Comparison of ENCODE assay signal across 10 cellular contexts in the genomic region with DNA sequence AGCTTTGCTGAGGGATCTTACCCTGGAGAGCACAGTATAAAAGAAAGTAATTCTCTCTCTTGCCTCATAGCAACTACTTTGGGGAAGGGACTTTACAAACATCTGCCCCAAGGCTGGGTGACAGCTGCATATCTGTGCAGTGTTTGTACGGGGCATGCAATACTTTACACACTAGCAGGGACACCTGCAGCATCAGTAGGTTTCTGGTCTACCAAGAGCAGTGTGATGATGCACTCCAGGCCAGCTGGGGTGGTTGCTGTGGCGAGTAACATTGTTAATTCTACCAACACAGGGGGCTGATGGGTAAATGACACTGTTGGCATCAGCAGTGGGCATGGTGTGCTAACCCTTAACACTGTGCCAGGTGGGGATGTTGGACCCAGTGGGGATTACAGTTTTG. TPM values are rescaled to one million over a fixed set of nuclear protein-coding genes. Genes with fewer than 3 reads are reported as not detected.
DNase-seq lines count a peak whose midpoint lies in the region; ATAC-seq and TF ChIP-seq lines count a peak whose summit lies in the region.
"Had no signal": no experiment of that assay in that cellular context is flagged by ENCODE, and none has a peak within 500 bp of the region (broad histone marks: within the 10 kb centered on the region; RNA-seq: fewer than 3 reads in every experiment).

No MANE protein-coding gene starts in this region.

- no peaks in the 10 kb centered on the region for H3K27me3 ChIP-seq in KMS-11 (ENCODE audit: insufficient read depth, low read depth)
- H3K27me3 ChIP-seq: neural progenitor cell had no signal

- no peaks in the 10 kb centered on the region for H3K36me3 ChIP-seq in KMS-11 (ENCODE audit: insufficient read depth)
- H3K36me3 ChIP-seq: neural progenitor cell had no signal

- H3K4me3 Mint-ChIP-seq in stimulated activated memory B cell treated with anti-CD40 and anti-IgM and Interleukin-4, amounts not matched to agents 10 μg/mL and 1 μg/mL and 100 μg/mL, for 72 hours: no peak overlapping the region
- no peak overlapping the region for H3K4me3 Mint-ChIP-seq in immature natural killer cell
- H3K4me3 Mint-ChIP-seq: neural progenitor cell had no signal

- H3K9me3 Mint-ChIP-seq in stimulated activated memory B cell treated with anti-CD40 and anti-IgM and Interleukin-4, amounts not matched to agents 10 μg/mL and 1 μg/mL and 100 μg/mL, for 72 hours: no peaks in the 10 kb centered on the region
- no peaks in the 10 kb centered on the region for H3K9me3 Mint-ChIP-seq in immature natural killer cell
- H3K9me3 Mint-ChIP-seq: neural progenitor cell had no signal

- H3K4me3 ChIP-seq in KMS-11 (IDR thresholded peaks at IDR 0.05; ENCODE audit: insufficient read depth, low read depth, low read length): no peak overlapping the region
- H3K4me3 ChIP-seq: neural progenitor cell had no signal

- TF ChIP-seq CTCF in KMS-11 (conservative IDR thresholded peaks at IDR 0.05; ENCODE audit: low read depth, low read length): no peak

- peaks cover 6% of the 10 kb centered on the region for H3K27me3 Mint-ChIP-seq in stimulated activated memory B cell treated with anti-CD40 and anti-IgM and Interleukin-4, amounts not matched to agents 10 μg/mL and 1 μg/mL and 100 μg/mL, for 72 hours
- peaks cover 4 to 7% (median 6%) of the 10 kb centered on the region in 3 donors for H3K27me3 Mint-ChIP-seq in immature natural killer cell (ENCODE audit: low read depth in 3 of 3)

- peak; percentile 58 to 66 for DNase-seq in activated T-cell treated with anti-CD3 and anti-CD28 coated beads, Interleukin-2, amount 50 U/mL, for 48 hours
- DNase-seq in activated T-cell treated with anti-CD3 and anti-CD28 coated beads for 4 hours: no peak
- DNase-seq in NCI-H345 (lab: John Stamatoyannopoulos, UW): no peak
- no peak for DNase-seq in immature natural killer cell
- DNase-seq in amygdala (lab: John Stamatoyannopoulos, UW): no peak
- DNase-seq: NCI-H446 had no signal

- H3K4me2 ChIP-seq in KMS-11: peak overlapping the region; percentile 71
- H3K4me2 ChIP-seq: neural progenitor cell had no signal

- peak overlapping the region; percentile 77 for H3K9ac ChIP-seq in KMS-11
- H3K9ac ChIP-seq: neural progenitor cell had no signal

- peak overlapping the region; percentile 89 for H3K27ac Mint-ChIP-seq in stimulated activated memory B cell treated with anti-CD40 and anti-IgM and Interleukin-4, amounts not matched to agents 10 μg/mL and 1 μg/mL and 100 μg/mL, for 72 hours
- H3K27ac Mint-ChIP-seq in immature natural killer cell: no peak overlapping the region

- no peak overlapping the region for H2AFZ ChIP-seq in KMS-11 (ENCODE audit: low read depth)
- H2AFZ ChIP-seq: neural progenitor cell had no signal

- H3K36me3 Mint-ChIP-seq in stimulated activated memory B cell treated with anti-CD40 and anti-IgM and Interleukin-4, amounts not matched to agents 10 μg/mL and 1 μg/mL and 100 μg/mL, for 72 hours: peaks cover 9% of the 10 kb centered on the region
- H3K36me3 Mint-ChIP-seq in immature natural killer cell: no peaks in the 10 kb centered on the region
- H3K36me3 Mint-ChIP-seq: neural progenitor cell had no signal

- H3K27ac ChIP-seq in KMS-11: peak overlapping the region; percentile 98
- H3K27ac ChIP-seq: neural progenitor cell had no signal

- H4K20me1 ChIP-seq in KMS-11 (ENCODE audit: insufficient read depth): no peaks in the 10 kb centered on the region

- no peaks in the 10 kb centered on the region for H3K79me2 ChIP-seq in KMS-11 (ENCODE audit: insufficient read depth, low read depth)

- peaks cover 92% of the 10 kb centered on the region for H3K4me1 ChIP-seq in KMS-11 (ENCODE audit: low read depth, poor library complexity, severe bottlenecking)

- ATAC-seq in HG02571 (IDR thresholded peaks at IDR 0.05; ENCODE audit: unreplicated experiment): peak; percentile 72
- peak; percentile 59 for ATAC-seq in stimulated activated memory B cell treated with anti-CD40 and anti-IgM and Interleukin-4, amounts not matched to agents 10 μg/mL and 1 μg/mL and 100 μg/mL, for 72 hours

- H3K4me1 Mint-ChIP-seq in stimulated activated memory B cell treated with anti-CD40 and anti-IgM and Interleukin-4, amounts not matched to agents 10 μg/mL and 1 μg/mL and 100 μg/mL, for 72 hours: peaks cover 67% of the 10 kb centered on the region
- H3K4me1 Mint-ChIP-seq in immature natural killer cell: no peaks in the 10 kb centered on the region

RNA-seq across cellular contexts. Expression of gene ADTRP, which starts 48.0 kb away (rescaled TPM):
- not detected for polyA plus RNA-seq in immature natural killer cell

Comparison
In these comparisons a context has a peak if more than half of its experiments do, and no peak if none do; other contexts are left out.
1. DNase-seq: peak in activated T-cell treated with anti-CD3 and anti-CD28 coated beads, Interleukin-2, amount 50 U/mL, for 48 hours (2 of 2); none in activated T-cell treated with anti-CD3 and anti-CD28 coated beads for 4 hours (single experiment), NCI-H345 (single experiment), immature natural killer cell (0 of 3) and amygdala (0 of 56).